ENCODE assay signal across 15 cellular contexts in the genomic region with DNA sequence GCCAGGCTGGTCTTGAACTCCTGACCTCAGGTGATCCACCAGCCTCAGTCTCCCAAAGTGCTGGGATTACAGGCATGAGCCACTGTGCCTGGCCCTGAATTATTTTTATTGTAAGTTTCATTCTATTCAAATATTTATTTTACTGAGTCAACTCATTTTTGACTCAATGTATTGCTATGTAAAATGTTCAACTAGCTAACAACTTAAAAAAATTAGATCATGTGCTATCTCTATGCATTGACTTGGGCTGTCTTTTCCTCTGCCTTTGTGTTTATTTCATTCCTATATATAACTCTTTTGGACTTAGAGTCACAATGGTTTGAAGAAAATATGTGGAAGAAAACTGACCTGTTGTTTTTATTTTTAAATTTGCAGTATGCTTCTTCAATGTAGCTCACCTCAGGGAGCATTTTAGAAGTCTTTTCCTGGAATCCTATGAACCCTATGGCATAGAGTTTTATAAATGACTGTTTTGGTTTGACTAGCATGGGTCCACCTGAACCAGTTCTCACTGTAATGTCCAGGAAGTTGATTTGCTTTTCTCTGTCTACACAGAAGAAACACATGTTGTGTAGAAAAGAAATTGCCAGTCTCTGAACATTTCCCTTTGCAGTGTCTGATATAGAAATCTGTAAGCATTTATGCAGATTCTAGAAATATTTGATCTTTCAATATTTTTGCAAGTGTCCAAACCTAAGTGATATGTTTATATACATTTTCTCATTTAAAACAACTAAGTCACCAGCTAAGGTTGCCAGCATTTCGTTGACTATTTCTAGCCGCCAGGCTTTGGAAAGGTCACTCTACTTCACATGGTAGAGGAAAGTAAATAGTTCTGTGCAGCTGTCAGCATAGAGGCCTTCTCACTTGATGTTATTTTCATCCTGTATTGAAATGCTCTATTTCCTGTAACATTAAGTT.
DNase-seq lines count a peak whose midpoint lies in the region; ATAC-seq, FAIRE-seq and TF ChIP-seq lines count a peak whose summit lies in the region.
"Had no signal": no experiment of that assay in that cellular context is flagged by ENCODE, and none has a peak within 500 bp of the region (broad histone marks: within the 10 kb centered on the region; RNA-seq: fewer than 3 reads in every experiment).

No MANE protein-coding gene starts in this region.

- H3K27ac ChIP-seq in stomach: peak overlapping the region in 4 of 5 donors; percentile 5 to 63 (median 44)
- no peak overlapping the region for H3K27ac ChIP-seq in tibial nerve

- H3K36me3 ChIP-seq in bronchial epithelial cell (ENCODE audit: control insufficient read depth, insufficient read depth, low read length) (no peaks in the 10 kb centered on the region), stomach (no peaks in the 10 kb centered on the region), tibial nerve (no peaks in the 10 kb centered on the region)

- no peak for FAIRE-seq in bronchial epithelial cell (lab: Jason Lieb, UNC)
- FAIRE-seq: urothelium cell line had no signal

- H3K27me3 ChIP-seq in bronchial epithelial cell (ENCODE audit: control insufficient read depth, insufficient read depth, low read length) (no peaks in the 10 kb centered on the region), stomach (no peaks in the 10 kb centered on the region), tibial nerve (no peaks in the 10 kb centered on the region)

- TF ChIP-seq POLR2A in stomach (IDR thresholded peaks at IDR 0.05) (no peak), tibial nerve (IDR thresholded peaks at IDR 0.05) (no peak)

- H3K9me3 ChIP-seq in stomach: no peaks in the 10 kb centered on the region
- no peaks in the 10 kb centered on the region for H3K9me3 ChIP-seq in tibial nerve

- no peak overlapping the region for H3K4me3 ChIP-seq in bronchial epithelial cell (ENCODE audit: low read depth, low read length)
- no peak overlapping the region for H3K4me3 ChIP-seq in stomach
- H3K4me3 ChIP-seq in tibial nerve: no peak overlapping the region

- ATAC-seq in left ventricle myocardium superior (peak; percentile 79), HG02588 (IDR thresholded peaks at IDR 0.05; ENCODE audit: unreplicated experiment) (no peak)
- ATAC-seq: activated CD8-positive, alpha-beta T cell treated with anti-CD3 and anti-CD28 coated beads, Interleukin-2, amount 10 ng/mL, durations not matched to agents 7 days and 5 days had no signal

- TF ChIP-seq EP300 in stomach (IDR thresholded peaks at IDR 0.05) (no peak), tibial nerve (IDR thresholded peaks at IDR 0.05) (no peak)

- intact Hi-C loops in left ventricle myocardium superior (cut with micrococcal nuclease) (no loop called here), stomach (cut with DNase I; ENCODE audit: low total_unique reads) (no loop called here)

- no peak for TF ChIP-seq CTCF in bronchial epithelial cell (IDR thresholded peaks at IDR 0.05; ENCODE audit: insufficient read depth, low read length, severe bottlenecking)
- no peak for TF ChIP-seq CTCF in stomach (IDR thresholded peaks at IDR 0.05)
- TF ChIP-seq CTCF in tibial nerve (IDR thresholded peaks at IDR 0.05): no peak

- WGBS in stomach, 5 donors: 17 to 41% (median 24%) methylated on average over 2 of the region's 2 CpGs
- WGBS in tibial nerve, 2 donors: 57 to 61% methylated on average over 2 of the region's 2 CpGs

- H3K4me1 ChIP-seq in stomach (peaks cover 0 to 31% (median 21%) of the 10 kb centered on the region in 4 donors), tibial nerve (peaks cover 0 to 2% (median 0%) of the 10 kb centered on the region in 4 donors)

- peak; percentile 12 for DNase-seq in NCI-H510A treated with DMSO at 0.1 percent for 48 hours (lab: John Stamatoyannopoulos, UW)
- no peak for DNase-seq in NCI-H510A (lab: John Stamatoyannopoulos, UW)
- peak; percentile 62 for DNase-seq in bronchial epithelial cell (ENCODE audit: low read depth)
- no peak for DNase-seq in left ventricle myocardium superior
- no peak for DNase-seq in stomach
- DNase-seq in NCI-H1105 treated with DMSO at 0.1 percent for 48 hours (lab: John Stamatoyannopoulos, UW): no peak
- DNase-seq in tibial nerve (ENCODE audit: low spot score in 2 of 2): no peak
- DNase-seq: activated CD8-positive, alpha-beta T cell treated with anti-CD3 and anti-CD28 coated beads, Interleukin-2, amount 10 ng/mL, durations not matched to agents 7 days and 5 days; effector CD8-positive, alpha-beta T cell; naive B cell; NCI-H2171 treated with DMSO at 0.1 percent for 48 hours; retina; stimulated activated CD4-positive, alpha-beta T cell treated with anti-CD3 and anti-CD28 coated beads, Interleukin-2, amount 100 ng/mL, for 48 hours had no signal

Comparison
In these comparisons a context has a peak if more than half of its experiments do, and no peak if none do; other contexts are left out.
1. DNase-seq: peak in NCI-H510A treated with DMSO at 0.1 percent for 48 hours (single experiment) and bronchial epithelial cell (single experiment); none in NCI-H510A (single experiment), left ventricle myocardium superior (single experiment), stomach (single experiment), NCI-H1105 treated with DMSO at 0.1 percent for 48 hours (single experiment) and tibial nerve (0 of 2).
2. H3K27ac ChIP-seq: peak in stomach (4 of 5); none in tibial nerve (0 of 4).